ENCODE assay signal across 17 cellular contexts in genomic region chr10:96570512-96570911, GRCh38. TPM values are rescaled to one million over a fixed set of nuclear protein-coding genes. Genes with fewer than 3 reads are reported as not detected.
DNase-seq lines count a peak whose midpoint lies in the region; ATAC-seq, FAIRE-seq and TF ChIP-seq lines count a peak whose summit lies in the region.
"Had no signal": no experiment of that assay in that cellular context is flagged by ENCODE, and none has a peak within 500 bp of the region (broad histone marks: within the 10 kb centered on the region; RNA-seq: fewer than 3 reads in every experiment).

No MANE protein-coding gene starts in this region.

- H3K4me3 Mint-ChIP-seq in WTC11: no peak overlapping the region
- no peak overlapping the region for H3K4me3 Mint-ChIP-seq in nephron progenitor cell
- H3K4me3 Mint-ChIP-seq: CD4-positive, CD25-positive, alpha-beta regulatory T cell had no signal

- H3K27ac ChIP-seq in C4-2B (peak overlapping the region; percentile 51), Karpas-422 (ENCODE audit: low read length) (no peak overlapping the region)
- H3K27ac ChIP-seq: A549, BLaER1, HL-60 had no signal

- no peak for TF ChIP-seq CTCF in C4-2B (conservative IDR thresholded peaks at IDR 0.05)
- no peak for TF ChIP-seq CTCF in WTC11 (IDR thresholded peaks at IDR 0.05)
- TF ChIP-seq CTCF in nephron progenitor cell (IDR thresholded peaks at IDR 0.05): no peak

- H3K9me2 ChIP-seq in Karpas-422 (replicated peaks; ENCODE audit: insufficient read depth, low read length): no peaks in the 10 kb centered on the region

- H4K20me1 ChIP-seq in Karpas-422 (ENCODE audit: insufficient read depth, low read depth, low read length): 0 out of 2 replicates have a peak, but pooled peaks cover 4% of the 10 kb centered on the region

- DNase-seq in GM19239 (ENCODE audit: insufficient read length, low spot score): no peak
- DNase-seq in WTC11 (ENCODE audit: low spot score): no peak
- no peak for DNase-seq in nephron progenitor cell
- DNase-seq in OCI-M1 (lab: John Stamatoyannopoulos, UW): no peak
- DNase-seq in activated T-cell treated with anti-CD3 and anti-CD28 coated beads, Interleukin-2, amount 50 U/mL, for 1 hour: no peak
- no peak for DNase-seq in NCI-H748 (lab: John Stamatoyannopoulos, UW; ENCODE audit: unreplicated experiment)
- no peak for DNase-seq in Karpas-422
- DNase-seq: CD4-positive, CD25-positive, alpha-beta regulatory T cell; DMS 273 treated with DMSO at 0.1 percent for 48 hours; EL had no signal

- peaks cover 6% of the 10 kb centered on the region for H3K36me3 ChIP-seq in Karpas-422 (ENCODE audit: insufficient read depth, low read length)

- peaks cover 28% of the 10 kb centered on the region for H3K36me3 Mint-ChIP-seq in WTC11
- peaks cover 90% of the 10 kb centered on the region for H3K36me3 Mint-ChIP-seq in nephron progenitor cell (ENCODE audit: low read depth)

- FAIRE-seq in GM19239 (lab: Jason Lieb, UNC): peak; percentile 11
- FAIRE-seq: A549, GM12892, H1 had no signal

- no peak overlapping the region for H3K4me3 ChIP-seq in Karpas-422 (ENCODE audit: low read length)
- H3K4me3 ChIP-seq: A549, BLaER1 had no signal

- H3K27ac Mint-ChIP-seq in WTC11 (peak overlapping the region; percentile 85), nephron progenitor cell (peak overlapping the region; percentile 76)
- H3K27ac Mint-ChIP-seq: CD4-positive, CD25-positive, alpha-beta regulatory T cell had no signal

- no peaks in the 10 kb centered on the region for H3K9me3 ChIP-seq in Karpas-422 (ENCODE audit: low read length)
- H3K9me3 ChIP-seq: A549, BLaER1 had no signal

- H3K4me1 ChIP-seq in Karpas-422 (ENCODE audit: low read length): no peaks in the 10 kb centered on the region
- H3K4me1 ChIP-seq: BLaER1 had no signal

- H3K9me3 Mint-ChIP-seq in WTC11 (no peaks in the 10 kb centered on the region), nephron progenitor cell (peaks cover 8% of the 10 kb centered on the region)
- H3K9me3 Mint-ChIP-seq: CD4-positive, CD25-positive, alpha-beta regulatory T cell had no signal

- peaks cover 57% of the 10 kb centered on the region for H3K4me1 Mint-ChIP-seq in WTC11
- peaks cover 4% of the 10 kb centered on the region for H3K4me1 Mint-ChIP-seq in nephron progenitor cell

- no peaks in the 10 kb centered on the region for H3K27me3 ChIP-seq in Karpas-422 (ENCODE audit: low read length)
- H3K27me3 ChIP-seq: BLaER1 had no signal

- no peaks in the 10 kb centered on the region for H3K27me3 Mint-ChIP-seq in WTC11 (ENCODE audit: low read depth)
- peaks cover 2% of the 10 kb centered on the region for H3K27me3 Mint-ChIP-seq in nephron progenitor cell (ENCODE audit: low read depth, poor library complexity)
- H3K27me3 Mint-ChIP-seq: CD4-positive, CD25-positive, alpha-beta regulatory T cell had no signal

- H3K79me2 ChIP-seq in Karpas-422 (ENCODE audit: low read length): peaks cover 93% of the 10 kb centered on the region

- H3K4me2 ChIP-seq in Karpas-422 (ENCODE audit: low read depth, low read length, poor library complexity, severe bottlenecking): no peak overlapping the region
- H3K4me2 ChIP-seq: A549, BLaER1 had no signal

- no peak overlapping the region for H2AFZ ChIP-seq in Karpas-422 (ENCODE audit: low read length)

- H3K9ac ChIP-seq in Karpas-422 (ENCODE audit: low read length): no peak overlapping the region
- H3K9ac ChIP-seq: BLaER1 had no signal

- no peak for ATAC-seq in WTC11
- ATAC-seq: HCT116 had no signal

- POLR2A ChIA-PET in WTC11 (lab: Charles Lee): no interaction called here

- CTCF ChIA-PET in WTC11 (lab: Charles Lee): interaction anchor here (1.2 to 2.4 kb wide), 5 partner anchors 10 to 79 kb away, joined by 5 to 13 read pairs (median 6); partner anchors contain the start of gene TLL2

TF ChIP-seq in WTC11, 78 proteins besides CTCF, POLR2A, EP300 and RAD21:
- no peak for TF ChIP-seq TCF7 (CRISPR knock-in tag; IDR thresholded peaks at IDR 0.05; ENCODE audit: low read depth)
- no peak for TF ChIP-seq PRRX2 (CRISPR knock-in tag; IDR thresholded peaks at IDR 0.05)
- no peak for TF ChIP-seq ZMAT4 (CRISPR knock-in tag; IDR thresholded peaks at IDR 0.05)
- no peak for TF ChIP-seq FOXJ3 (CRISPR knock-in tag; IDR thresholded peaks at IDR 0.05; ENCODE audit: borderline replicate concordance)
- no peak for TF ChIP-seq EMX1 (CRISPR knock-in tag; IDR thresholded peaks at IDR 0.05)
- no peak for TF ChIP-seq ZNF416 (CRISPR knock-in tag; IDR thresholded peaks at IDR 0.05)
- TF ChIP-seq ZNF423 (CRISPR knock-in tag; IDR thresholded peaks at IDR 0.05): no peak
- no peak for TF ChIP-seq ZBTB21 (CRISPR knock-in tag; IDR thresholded peaks at IDR 0.05; ENCODE audit: borderline replicate concordance)
- no peak for TF ChIP-seq HMGA2 (CRISPR knock-in tag; IDR thresholded peaks at IDR 0.05)
- no peak for TF ChIP-seq ZNF121 (CRISPR knock-in tag; IDR thresholded peaks at IDR 0.05)
- TF ChIP-seq RORB (CRISPR knock-in tag; IDR thresholded peaks at IDR 0.05): no peak
- no peak for TF ChIP-seq ATF1 (CRISPR knock-in tag; IDR thresholded peaks at IDR 0.05)
- TF ChIP-seq, protein P1, sequence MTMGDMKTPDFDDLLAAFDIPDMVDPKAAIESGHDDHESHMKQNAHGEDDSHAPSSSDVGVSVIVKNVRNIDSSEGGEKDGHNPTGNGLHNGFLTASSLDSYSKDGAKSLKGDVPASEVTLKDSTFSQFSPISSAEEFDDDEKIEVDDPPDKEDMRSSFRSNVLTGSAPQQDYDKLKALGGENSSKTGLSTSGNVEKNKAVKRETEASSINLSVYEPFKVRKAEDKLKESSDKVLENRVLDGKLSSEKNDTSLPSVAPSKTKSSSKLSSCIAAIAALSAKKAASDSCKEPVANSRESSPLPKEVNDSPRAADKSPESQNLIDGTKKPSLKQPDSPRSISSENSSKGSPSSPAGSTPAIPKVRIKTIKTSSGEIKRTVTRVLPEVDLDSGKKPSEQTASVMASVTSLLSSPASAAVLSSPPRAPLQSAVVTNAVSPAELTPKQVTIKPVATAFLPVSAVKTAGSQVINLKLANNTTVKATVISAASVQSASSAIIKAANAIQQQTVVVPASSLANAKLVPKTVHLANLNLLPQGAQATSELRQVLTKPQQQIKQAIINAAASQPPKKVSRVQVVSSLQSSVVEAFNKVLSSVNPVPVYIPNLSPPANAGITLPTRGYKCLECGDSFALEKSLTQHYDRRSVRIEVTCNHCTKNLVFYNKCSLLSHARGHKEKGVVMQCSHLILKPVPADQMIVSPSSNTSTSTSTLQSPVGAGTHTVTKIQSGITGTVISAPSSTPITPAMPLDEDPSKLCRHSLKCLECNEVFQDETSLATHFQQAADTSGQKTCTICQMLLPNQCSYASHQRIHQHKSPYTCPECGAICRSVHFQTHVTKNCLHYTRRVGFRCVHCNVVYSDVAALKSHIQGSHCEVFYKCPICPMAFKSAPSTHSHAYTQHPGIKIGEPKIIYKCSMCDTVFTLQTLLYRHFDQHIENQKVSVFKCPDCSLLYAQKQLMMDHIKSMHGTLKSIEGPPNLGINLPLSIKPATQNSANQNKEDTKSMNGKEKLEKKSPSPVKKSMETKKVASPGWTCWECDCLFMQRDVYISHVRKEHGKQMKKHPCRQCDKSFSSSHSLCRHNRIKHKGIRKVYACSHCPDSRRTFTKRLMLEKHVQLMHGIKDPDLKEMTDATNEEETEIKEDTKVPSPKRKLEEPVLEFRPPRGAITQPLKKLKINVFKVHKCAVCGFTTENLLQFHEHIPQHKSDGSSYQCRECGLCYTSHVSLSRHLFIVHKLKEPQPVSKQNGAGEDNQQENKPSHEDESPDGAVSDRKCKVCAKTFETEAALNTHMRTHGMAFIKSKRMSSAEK (CRISPR knock-in tag; IDR thresholded peaks at IDR 0.05; ENCODE audit: borderline replicate concordance): no peak

RNA-seq across cellular contexts. Expression of gene TM9SF3, which starts 16.3 kb away (rescaled TPM):
- total RNA-seq in WTC11 (2021): 107 to 116 TPM (median 113 TPM) in 3 replicates
- total RNA-seq in Karpas-422 (2014; rRNA removed; shearing (Covaris generic); ENCODE audit: low replicate concordance): 17.9 and 32.5 TPM in 2 replicates

RNA-seq across cellular contexts. Expression of gene TLL2, which starts 56.8 kb away (rescaled TPM):
- 9.1 to 9.2 TPM (median 9.1 TPM) in 3 replicates for total RNA-seq in WTC11 (2021)
- total RNA-seq in Karpas-422 (2014; rRNA removed; shearing (Covaris generic); ENCODE audit: low replicate concordance): not detected in 2 replicates
- total RNA-seq: CD4-positive, CD25-positive, alpha-beta regulatory T cell had no signal
